In genomic region chr1:192147221-192147620, GRCh38 we compare ENCODE assay signal across 31 cellular contexts. TPM values are rescaled to one million over a fixed set of nuclear protein-coding genes. Genes with fewer than 3 reads are reported as not detected.
"Had no signal": no experiment of that assay in that cellular context is flagged by ENCODE, and none has a peak within 500 bp of the region (broad histone marks: within the 10 kb centered on the region; RNA-seq: fewer than 3 reads in every experiment).

No MANE protein-coding gene starts in this region.

- H3K4me1 Mint-ChIP-seq: activated CD4-positive, alpha-beta T cell treated with anti-CD3 and anti-CD28 coated beads for 36 hours; activated CD8-positive, alpha-beta memory T cell treated with anti-CD3 and anti-CD28 coated beads, Interleukin-2, amount 10 ng/mL, durations not matched to agents 7 days and 5 days; naive thymus-derived CD4-positive, alpha-beta T cell; stimulated activated naive B cell treated with anti-CD40 and anti-IgM and Interleukin-4, amounts not matched to agents 10 μg/mL and 1 μg/mL and 100 μg/mL, for 72 hours had no signal

- H3K27ac ChIP-seq: cardiac muscle cell, coronary artery, dorsolateral prefrontal cortex, gastrocnemius medialis, parathyroid adenoma, psoas muscle, sigmoid colon, stomach, thyroid gland, upper lobe of right lung had no signal

- H3K9ac ChIP-seq: parathyroid adenoma had no signal

- H3K4me1 ChIP-seq: gastrocnemius medialis, parathyroid adenoma, psoas muscle, sigmoid colon, stomach, thyroid gland, upper lobe of right lung had no signal

- DNase-seq: activated CD4-positive, alpha-beta T cell treated with anti-CD3 and anti-CD28 coated beads for 36 hours; activated CD4-positive, CD25-positive, alpha-beta regulatory T cell; activated CD8-positive, alpha-beta memory T cell treated with anti-CD3 and anti-CD28 coated beads, Interleukin-2, amount 10 ng/mL, durations not matched to agents 7 days and 5 days; activated CD8-positive, alpha-beta T cell treated with anti-CD3 and anti-CD28 coated beads, Interleukin-2, amount 10 ng/mL, durations not matched to agents 7 days and 5 days; activated naive CD4-positive, alpha-beta T cell; activated T-cell treated with anti-CD3 and anti-CD28 coated beads, Interleukin-2, amount 50 U/mL, for 48 hours; anterior cingulate cortex; dorsolateral prefrontal cortex; effector memory CD4-positive, alpha-beta T cell; erythroblast; gastrocnemius medialis; glutamatergic neuron; islet precursor cell; left cardiac atrium; left ventricle myocardium superior; naive thymus-derived CD4-positive, alpha-beta T cell; psoas muscle; sigmoid colon; stimulated activated CD4-positive, alpha-beta T cell treated with anti-CD3 and anti-CD28 coated beads, Interleukin-1b, Interleukin-23, amount 100 ng/mL, for 48 hours; stimulated activated naive B cell treated with anti-CD40 and anti-IgM and Interleukin-4, amounts not matched to agents 10 μg/mL and 1 μg/mL and 100 μg/mL, for 72 hours; stomach; thyroid gland; upper lobe of right lung had no signal

- H2AFZ ChIP-seq: parathyroid adenoma had no signal

- H3K4me3 ChIP-seq: cardiac muscle cell, coronary artery, dorsolateral prefrontal cortex, gastrocnemius medialis, psoas muscle, sigmoid colon, smooth muscle cell, stomach, thyroid gland, upper lobe of right lung had no signal

- H3K27ac Mint-ChIP-seq: activated CD4-positive, alpha-beta T cell treated with anti-CD3 and anti-CD28 coated beads for 36 hours; activated CD8-positive, alpha-beta memory T cell treated with anti-CD3 and anti-CD28 coated beads, Interleukin-2, amount 10 ng/mL, durations not matched to agents 7 days and 5 days; activated CD8-positive, alpha-beta T cell treated with anti-CD3 and anti-CD28 coated beads, Interleukin-2, amount 10 ng/mL, durations not matched to agents 7 days and 5 days; activated naive CD8-positive, alpha-beta T cell; activated T-helper 2 cell treated with anti-CD3 and anti-CD28 coated beads, Interferon-gamma antibody, Interleukin-2, Interleukin-4, amounts not matched to agents 10 μg/mL and 5 μg/mL and 100 μg/mL, durations not matched to agents 14 hours and 24 hours and 36 hours; naive thymus-derived CD4-positive, alpha-beta T cell; stimulated activated naive B cell treated with anti-CD40 and anti-IgM and Interleukin-4, amounts not matched to agents 10 μg/mL and 1 μg/mL and 100 μg/mL, for 72 hours had no signal

- H3K36me3 ChIP-seq: cardiac muscle cell, gastrocnemius medialis, sigmoid colon, stomach, thyroid gland, upper lobe of right lung had no signal

- H3K79me2 ChIP-seq: parathyroid adenoma had no signal

- ATAC-seq: activated CD4-positive, alpha-beta T cell treated with anti-CD3 and anti-CD28 coated beads for 36 hours; activated CD8-positive, alpha-beta memory T cell treated with anti-CD3 and anti-CD28 coated beads, Interleukin-2, amount 10 ng/mL, durations not matched to agents 7 days and 5 days; activated CD8-positive, alpha-beta T cell treated with anti-CD3 and anti-CD28 coated beads, Interleukin-2, amount 10 ng/mL, durations not matched to agents 7 days and 5 days; gastrocnemius medialis; left cardiac atrium; left ventricle myocardium superior; naive thymus-derived CD4-positive, alpha-beta T cell; psoas muscle; stimulated activated naive B cell treated with anti-CD40 and anti-IgM and Interleukin-4, amounts not matched to agents 10 μg/mL and 1 μg/mL and 100 μg/mL, for 72 hours; upper lobe of right lung had no signal

- H3K9me3 ChIP-seq: gastrocnemius medialis, psoas muscle, sigmoid colon, thyroid gland had no signal

- H3K9me3 Mint-ChIP-seq: activated T-helper 2 cell treated with anti-CD3 and anti-CD28 coated beads, Interferon-gamma antibody, Interleukin-2, Interleukin-4, amounts not matched to agents 10 μg/mL and 5 μg/mL and 100 μg/mL, durations not matched to agents 14 hours and 24 hours and 36 hours had no signal

- H3K4me2 ChIP-seq: smooth muscle cell had no signal

- H3K27me3 Mint-ChIP-seq: activated CD4-positive, alpha-beta T cell treated with anti-CD3 and anti-CD28 coated beads for 36 hours; activated CD8-positive, alpha-beta memory T cell treated with anti-CD3 and anti-CD28 coated beads, Interleukin-2, amount 10 ng/mL, durations not matched to agents 7 days and 5 days; activated naive CD8-positive, alpha-beta T cell; naive thymus-derived CD4-positive, alpha-beta T cell; stimulated activated naive B cell treated with anti-CD40 and anti-IgM and Interleukin-4, amounts not matched to agents 10 μg/mL and 1 μg/mL and 100 μg/mL, for 72 hours had no signal

- H3K4me3 Mint-ChIP-seq: activated CD4-positive, alpha-beta T cell treated with anti-CD3 and anti-CD28 coated beads for 36 hours; activated CD8-positive, alpha-beta memory T cell treated with anti-CD3 and anti-CD28 coated beads, Interleukin-2, amount 10 ng/mL, durations not matched to agents 7 days and 5 days; activated CD8-positive, alpha-beta T cell treated with anti-CD3 and anti-CD28 coated beads, Interleukin-2, amount 10 ng/mL, durations not matched to agents 7 days and 5 days; activated naive CD8-positive, alpha-beta T cell; naive thymus-derived CD4-positive, alpha-beta T cell; stimulated activated naive B cell treated with anti-CD40 and anti-IgM and Interleukin-4, amounts not matched to agents 10 μg/mL and 1 μg/mL and 100 μg/mL, for 72 hours had no signal

- H3K36me3 Mint-ChIP-seq: activated CD8-positive, alpha-beta memory T cell treated with anti-CD3 and anti-CD28 coated beads, Interleukin-2, amount 10 ng/mL, durations not matched to agents 7 days and 5 days; activated naive CD8-positive, alpha-beta T cell; naive thymus-derived CD4-positive, alpha-beta T cell; stimulated activated naive B cell treated with anti-CD40 and anti-IgM and Interleukin-4, amounts not matched to agents 10 μg/mL and 1 μg/mL and 100 μg/mL, for 72 hours had no signal

- H3K27me3 ChIP-seq: cardiac muscle cell, dorsolateral prefrontal cortex, gastrocnemius medialis, sigmoid colon, stomach, thyroid gland, upper lobe of right lung had no signal

RNA-seq across cellular contexts. Expression of gene RGS18, which starts 11.0 kb away (rescaled TPM):
- total RNA-seq: activated CD4-positive, alpha-beta T cell treated with anti-CD3 and anti-CD28 coated beads for 36 hours; activated T-helper 2 cell treated with anti-CD3 and anti-CD28 coated beads, Interferon-gamma antibody, Interleukin-2, Interleukin-4, amounts not matched to agents 10 μg/mL and 5 μg/mL and 100 μg/mL, durations not matched to agents 14 hours and 24 hours and 36 hours; cardiac muscle cell; lung microvascular endothelial cell; smooth muscle cell had no signal
- polyA plus RNA-seq: cardiac muscle cell, neural cell, smooth muscle cell had no signal
